17 cellular contexts compared by ENCODE assay signal in genomic region chr4:7714176-7714575, GRCh38.
DNase-seq lines count a peak whose midpoint lies in the region; ATAC-seq, FAIRE-seq and TF ChIP-seq lines count a peak whose summit lies in the region.
"Had no signal": no experiment of that assay in that cellular context is flagged by ENCODE, and none has a peak within 500 bp of the region (broad histone marks: within the 10 kb centered on the region; RNA-seq: fewer than 3 reads in every experiment).

No MANE protein-coding gene starts in this region.

- H4K8ac ChIP-seq in neuronal stem cell (ENCODE audit: low read depth, low read length), result no peak overlapping the region

- CTCF ChIA-PET in GM12878 (lab: Yijun Ruan, JAX), result no interaction called here

- H3K27me3 ChIP-seq in right cardiac atrium (ENCODE audit: control insufficient read depth, insufficient read depth) (no peaks in the 10 kb centered on the region), right atrium auricular region (no peaks in the 10 kb centered on the region), GM12878 (replicated peaks in 1 of 2; ENCODE audit: control insufficient read depth in 2 of 2, insufficient read depth in 2 of 2, low read length in 1 of 2) (peaks cover 0 to 3% of the 10 kb centered on the region in 2 experiments; a peak in 2 of 4 replicates), neuronal stem cell (ENCODE audit: control insufficient read depth in 3 of 3, insufficient read depth in 3 of 3, low read depth in 1 of 3, low read length in 3 of 3) (peaks cover 0 to 19% (median 2%) of the 10 kb centered on the region in 3 experiments), dorsolateral prefrontal cortex (peaks cover 0 to 1% (median 0%) of the 10 kb centered on the region in 45 donors)

- H3K4me3 Mint-ChIP-seq in mesothelial cell of epicardium, result no peak overlapping the region
- H3K4me3 Mint-ChIP-seq: CD4-positive, CD25-positive, alpha-beta regulatory T cell; CD8-positive, alpha-beta T cell; H9 had no signal

- H3K4me1 ChIP-seq in right cardiac atrium (ENCODE audit: control insufficient read depth, insufficient read depth, low read length) (no peaks in the 10 kb centered on the region), right atrium auricular region (peaks cover 0 to under 1% of the 10 kb centered on the region in 2 donors), GM12878 (ENCODE audit: control insufficient read depth, insufficient read depth, low read length) (no peaks in the 10 kb centered on the region), neuronal stem cell (ENCODE audit: control insufficient read depth in 2 of 2, insufficient read depth in 1 of 2, low read depth in 1 of 2, low read length in 2 of 2) (peaks cover 0 to 11% of the 10 kb centered on the region in 2 donors)
- H3K4me1 ChIP-seq: Caco-2 had no signal

- no peak overlapping the region for H2BK15ac ChIP-seq in neuronal stem cell (ENCODE audit: low read length)

- DNase-seq in right cardiac atrium (peak; percentile 2 to 38 (median 33)), right atrium auricular region (ENCODE audit: low spot score) (no peak), GM12878 (ENCODE audit: low read depth, low spot score) (no peak), neuronal stem cell (ENCODE audit: low spot score) (no peak), mesothelial cell of epicardium (ENCODE audit: low spot score in 2 of 2, unreplicated experiment in 2 of 2) (no peak), dorsolateral prefrontal cortex (no peak)
- DNase-seq: Caco-2; CD4-positive, CD25-positive, alpha-beta regulatory T cell; CD8-positive, alpha-beta T cell; DMS153; DND-41; GM23248; H9 had no signal

- H4K91ac ChIP-seq in neuronal stem cell (ENCODE audit: low read depth, low read length, poor library complexity), result no peak overlapping the region

- H2AK5ac ChIP-seq in neuronal stem cell (ENCODE audit: low read depth, low read length), result peak overlapping the region; percentile 67

- no peak for FAIRE-seq in GM12878 (lab: Jason Lieb, UNC)
- FAIRE-seq: G401.6, GM19239 had no signal

- no peak for TF ChIP-seq EP300 in GM12878 (IDR thresholded peaks at IDR 0.05; ENCODE audit: borderline replicate concordance in 1 of 2, control insufficient read depth in 1 of 2, low read depth in 2 of 2, low read length in 2 of 2)

- no peaks in the 10 kb centered on the region for H4K20me1 ChIP-seq in GM12878 (ENCODE audit: control insufficient read depth, insufficient read depth)

- ATAC-seq in right cardiac atrium, result no peak
- ATAC-seq in GM12878, result no peak
- ATAC-seq: CD8-positive, alpha-beta T cell; HCT116 had no signal

- RAD21 ChIA-PET in GM12878 (lab: Charles Lee; ENCODE audit: unreplicated experiment), result no interaction called here

- peaks cover 30% of the 10 kb centered on the region for H3K27me3 Mint-ChIP-seq in mesothelial cell of epicardium (ENCODE audit: low read depth)
- H3K27me3 Mint-ChIP-seq: CD4-positive, CD25-positive, alpha-beta regulatory T cell had no signal

- no peak overlapping the region for H2BK12ac ChIP-seq in neuronal stem cell (ENCODE audit: low read length)

- H3K4me2 ChIP-seq in GM12878 (ENCODE audit: control insufficient read depth, insufficient read depth) (no peak overlapping the region), neuronal stem cell (ENCODE audit: insufficient read depth, low read length, poor library complexity, severe bottlenecking) (no peak overlapping the region)

- no TSS peak for BruUV-seq in GM12878 (replicated peaks; lab: Mats Ljungman, UMichigan)

- H2BK120ac ChIP-seq in neuronal stem cell (ENCODE audit: low read depth, low read length), result no peak overlapping the region

- no peak for TF ChIP-seq POLR2A in GM12878 (IDR thresholded peaks at IDR 0.05; ENCODE audit: low read depth, low read length)

- TF ChIP-seq CTCF in right atrium auricular region (IDR thresholded peaks at IDR 0.05) (no peak), GM12878 (IDR thresholded peaks at IDR 0.05 in 2 of 3, conservative IDR thresholded peaks at IDR 0.05 in 1 of 3; ENCODE audit: control insufficient read depth in 2 of 3, extremely low read depth in 1 of 3, insufficient read depth in 1 of 3, low read depth in 3 of 3, low read length in 3 of 3) (no peak), mesothelial cell of epicardium (IDR thresholded peaks at IDR 0.05; ENCODE audit: unreplicated experiment) (no peak), dorsolateral prefrontal cortex (IDR thresholded peaks at IDR 0.05 in 54 of 56, conservative IDR thresholded peaks at IDR 0.05 in 2 of 56; ENCODE audit: low read depth in 1 of 56, partially characterized antibody in 56 of 56) (no peak)

- H3K9ac ChIP-seq in GM12878 (ENCODE audit: control insufficient read depth, insufficient read depth, low read length) (no peak overlapping the region), neuronal stem cell (ENCODE audit: low read depth, low read length, poor library complexity) (no peak overlapping the region)
- H3K9ac ChIP-seq: GM23248 had no signal

- no peak overlapping the region for H3K14ac ChIP-seq in neuronal stem cell (ENCODE audit: low read length)

- H3K23ac ChIP-seq in neuronal stem cell (ENCODE audit: low read depth, low read length, poor library complexity), result peak overlapping the region; percentile 14

- no peak overlapping the region for H2BK5ac ChIP-seq in neuronal stem cell (ENCODE audit: low read length)

- no peak overlapping the region for H3K27ac Mint-ChIP-seq in mesothelial cell of epicardium
- H3K27ac Mint-ChIP-seq: CD4-positive, CD25-positive, alpha-beta regulatory T cell; CD8-positive, alpha-beta T cell had no signal

- 93% methylated on average over 20 of the region's 20 CpGs for WGBS in right cardiac atrium
- WGBS in GM12878 (ENCODE audit: insufficient coverage, insufficient replicate concordance, low lambda C conversion rate, missing lambda C conversion rate), result 73% methylated on average over 20 of the region's 20 CpGs
- WGBS in neuronal stem cell (ENCODE audit: extremely low coverage in 2 of 2, insufficient read length in 2 of 2, insufficient replicate concordance in 1 of 2), 2 donors, result no CpG with 5 or more reads among the region's 20 CpGs

- no peak for TF ChIP-seq RAD21 in GM12878 (IDR thresholded peaks at IDR 0.05; ENCODE audit: insufficient read depth, low read depth, low read length)

- in situ Hi-C loops in GM12878 (cut with MboI), result loop anchor here (10.0 kb wide), 1 partner anchor 519 kb away; the partner anchor contains the start of gene SORCS2

- H3K79me2 ChIP-seq in GM12878 (ENCODE audit: control insufficient read depth, insufficient read depth, low read length), result no peaks in the 10 kb centered on the region

- no peak overlapping the region for H3K4ac ChIP-seq in neuronal stem cell (ENCODE audit: low read length)

- no peaks in the 10 kb centered on the region for H3K79me1 ChIP-seq in neuronal stem cell (ENCODE audit: low read depth, low read length)

- H3K9me3 Mint-ChIP-seq in mesothelial cell of epicardium, result no peaks in the 10 kb centered on the region
- H3K9me3 Mint-ChIP-seq: CD8-positive, alpha-beta T cell; H9 had no signal

- POLR2A ChIA-PET in GM12878 (lab: Charles Lee), result no interaction called here

- intact Hi-C loops in right cardiac atrium (cut with DNase I), result loop anchor here in 2 of 4 donors (10.0 kb wide), 1 partner anchor 519 kb away; the partner anchor contains the start of gene SORCS2 (in 2 of the 2)
- intact Hi-C loops in GM12878 (cut with micrococcal nuclease; ENCODE audit: unreplicated experiment), result loop anchor here (10.0 kb wide), 1 partner anchor 529 kb away; no protein-coding TSS in a partner anchor
- intact Hi-C loops in dorsolateral prefrontal cortex (cut with DNase I), result loop anchor here in 1 of 2 donors (5.0 kb wide), 1 partner anchor 57 kb away; no protein-coding TSS in a partner anchor

- H2AFZ ChIP-seq in GM12878 (ENCODE audit: control insufficient read depth, low read depth, low read length) (no peak overlapping the region), neuronal stem cell (ENCODE audit: low read length) (no peak overlapping the region)
- H2AFZ ChIP-seq: GM23248 had no signal

- H3K36me3 Mint-ChIP-seq in mesothelial cell of epicardium, result no peaks in the 10 kb centered on the region
- H3K36me3 Mint-ChIP-seq: CD4-positive, CD25-positive, alpha-beta regulatory T cell; CD8-positive, alpha-beta T cell had no signal

- no peaks in the 10 kb centered on the region for H3K9me3 ChIP-seq in right cardiac atrium (ENCODE audit: control insufficient read depth, low read length)
- no peaks in the 10 kb centered on the region for H3K9me3 ChIP-seq in right atrium auricular region
- H3K9me3 ChIP-seq in GM12878 (replicated peaks; ENCODE audit: control insufficient read depth, insufficient read depth, low read length), result no peaks in the 10 kb centered on the region
- no peaks in the 10 kb centered on the region for H3K9me3 ChIP-seq in neuronal stem cell (replicated peaks in 1 of 2; ENCODE audit: control insufficient read depth in 2 of 2, insufficient read depth in 1 of 2, low read depth in 1 of 2, low read length in 2 of 2)
- H3K9me3 ChIP-seq: Caco-2 had no signal

- no peaks in the 10 kb centered on the region for H3K36me3 ChIP-seq in right atrium auricular region
- no peaks in the 10 kb centered on the region for H3K36me3 ChIP-seq in GM12878 (ENCODE audit: control insufficient read depth in 2 of 2, insufficient read depth in 2 of 2, low read length in 1 of 2)
- no peaks in the 10 kb centered on the region for H3K36me3 ChIP-seq in neuronal stem cell (replicated peaks in 1 of 2; ENCODE audit: control insufficient read depth in 2 of 2, insufficient read depth in 2 of 2, low read length in 2 of 2)

- H3K27ac ChIP-seq in right cardiac atrium (ENCODE audit: low read length), result no peak overlapping the region
- H3K27ac ChIP-seq in right atrium auricular region, result no peak overlapping the region
- H3K27ac ChIP-seq in GM12878 (ENCODE audit: control insufficient read depth, insufficient read depth), result no peak overlapping the region
- H3K27ac ChIP-seq in neuronal stem cell (replicated peaks; ENCODE audit: low read length), result no peak overlapping the region
- no peak overlapping the region for H3K27ac ChIP-seq in dorsolateral prefrontal cortex
- H3K27ac ChIP-seq: C4-2B, GM23248 had no signal

- SMC1A ChIA-PET in GM12878 (lab: Charles Lee; ENCODE audit: uncharacterized antibody, unreplicated experiment), result no interaction called here

- H3K18ac ChIP-seq in neuronal stem cell (ENCODE audit: low read length), result no peak overlapping the region

- H3K4me3 ChIP-seq in right cardiac atrium (ENCODE audit: low read length), result no peak overlapping the region
- H3K4me3 ChIP-seq in right atrium auricular region, result no peak overlapping the region
- H3K4me3 ChIP-seq in GM12878, result no peak overlapping the region
- no peak overlapping the region for H3K4me3 ChIP-seq in neuronal stem cell (ENCODE audit: low read length in 2 of 2)
- no peak overlapping the region for H3K4me3 ChIP-seq in dorsolateral prefrontal cortex
- H3K4me3 ChIP-seq: GM23248 had no signal

- H3K4me1 Mint-ChIP-seq in mesothelial cell of epicardium, result no peaks in the 10 kb centered on the region
- H3K4me1 Mint-ChIP-seq: CD4-positive, CD25-positive, alpha-beta regulatory T cell had no signal

TF ChIP-seq in GM12878, 131 proteins besides CTCF, POLR2A, EP300 and RAD21 (continues in another document):
- TF ChIP-seq ZNF274 (IDR thresholded peaks at IDR 0.05; ENCODE audit: insufficient read depth, insufficient read length) (no peak), FOXM1 (IDR thresholded peaks at IDR 0.05; ENCODE audit: low read depth, low read length) (no peak), YY1 (IDR thresholded peaks at IDR 0.05; ENCODE audit: low read depth, low read length) (0 out of 2 replicates have a peak, but pooled peaks have one; percentile 38), GABPA (IDR thresholded peaks at IDR 0.05; ENCODE audit: low read depth) (no peak)

Comparison
In these comparisons a context has a peak if more than half of its experiments do, and no peak if none do; other contexts are left out.
1. DNase-seq: peak in right cardiac atrium (3 of 3); none in right atrium auricular region (single experiment), GM12878 (single experiment), neuronal stem cell (single experiment), mesothelial cell of epicardium (0 of 2) and dorsolateral prefrontal cortex (0 of 10).